ENCODE assay signal across 18 cellular contexts in genomic region chr19:42628411-42629135, GRCh38. TPM values are rescaled to one million over a fixed set of nuclear protein-coding genes. Genes with fewer than 3 reads are reported as not detected.
DNase-seq lines count a peak whose midpoint lies in the region; ATAC-seq and TF ChIP-seq lines count a peak whose summit lies in the region.
"Had no signal": no experiment of that assay in that cellular context is flagged by ENCODE, and none has a peak within 500 bp of the region (broad histone marks: within the 10 kb centered on the region; RNA-seq: fewer than 3 reads in every experiment).

No MANE protein-coding gene starts in this region.

- no peak for TF ChIP-seq POLR2A in lower leg skin (IDR thresholded peaks at IDR 0.05)

- no peak for TF ChIP-seq CTCF in GM20000 (IDR thresholded peaks at IDR 0.05; ENCODE audit: extremely low read depth, missing control alignments)
- TF ChIP-seq CTCF in lower leg skin (IDR thresholded peaks at IDR 0.05) = no peak

- peak overlapping the region; percentile 63 for H3K27ac Mint-ChIP-seq in activated T-cell treated with anti-CD3 and anti-CD28 coated beads, Interleukin-2, amount 50 U/mL, for 72 hours
- H3K27ac Mint-ChIP-seq: CD14-positive monocyte, immature natural killer cell, neural progenitor cell, progenitor cell of endocrine pancreas had no signal

- ATAC-seq in activated T-cell treated with anti-CD3 and anti-CD28 coated beads, Interleukin-2, amount 50 U/mL, for 72 hours (replicated peaks in 1 of 2) = peak; percentile 93 to 96
- ATAC-seq: mucosa of descending colon had no signal

- H3K36me3 Mint-ChIP-seq in activated T-cell treated with anti-CD3 and anti-CD28 coated beads, Interleukin-2, amount 50 U/mL, for 72 hours (ENCODE audit: insufficient read depth in 2 of 2) = no peaks in the 10 kb centered on the region
- H3K36me3 Mint-ChIP-seq: CD14-positive monocyte, immature natural killer cell, neural progenitor cell had no signal

- H3K4me1 Mint-ChIP-seq in activated T-cell treated with anti-CD3 and anti-CD28 coated beads, Interleukin-2, amount 50 U/mL, for 72 hours (ENCODE audit: low read depth) = peaks cover 30% of the 10 kb centered on the region
- H3K4me1 Mint-ChIP-seq: CD14-positive monocyte, immature natural killer cell, neural progenitor cell had no signal

- peaks cover 0 to 2% of the 10 kb centered on the region in 2 donors for H3K9me3 Mint-ChIP-seq in activated T-cell treated with anti-CD3 and anti-CD28 coated beads, Interleukin-2, amount 50 U/mL, for 72 hours
- H3K9me3 Mint-ChIP-seq: immature natural killer cell had no signal

- intact Hi-C loops in lower leg skin (cut with DNase I; ENCODE audit: low total_unique reads) = no loop called here

- H3K4me3 ChIP-seq in lower leg skin (ENCODE audit: low read depth, poor library complexity, severe bottlenecking) = no peak overlapping the region
- H3K4me3 ChIP-seq: mucosa of descending colon, neural progenitor cell had no signal

- DNase-seq in activated T-cell treated with anti-CD3 and anti-CD28 coated beads for 48 hours (ENCODE audit: low read depth) (peak; percentile 14), activated T-cell treated with anti-CD3 and anti-CD28 coated beads for 4 hours (no peak), GM20000 (ENCODE audit: low spot score) (peak; percentile 47), lower leg skin (ENCODE audit: low spot score in 2 of 2) (no peak), islet precursor cell (no peak)
- peak; percentile 45 to 50 for DNase-seq in activated T-cell treated with anti-CD3 and anti-CD28 coated beads, Interleukin-2, amount 50 U/mL, for 72 hours
- DNase-seq in stimulated activated CD4-positive, alpha-beta T cell treated with anti-CD3 and anti-CD28 coated beads, TNF-alpha, amount 100 ng/mL, for 48 hours (ENCODE audit: low read depth in 3 of 3) = peak in 2 of 3 donors; percentile 6 to 17
- DNase-seq in central memory CD4-positive, alpha-beta T cell = no peak
- DNase-seq: activated effector memory CD4-positive, alpha-beta T cell treated with anti-CD3 and anti-CD28 coated beads, Interleukin-2, amount 50 U/mL, for 16 hours; DMS 273 treated with DMSO at 0.1 percent for 48 hours; immature natural killer cell; Kasumi-1; mucosa of descending colon; NCI-H1105 treated with DMSO at 0.1 percent for 48 hours had no signal

- H3K4me3 Mint-ChIP-seq in activated T-cell treated with anti-CD3 and anti-CD28 coated beads, Interleukin-2, amount 50 U/mL, for 72 hours = peak overlapping the region; percentile 14 to 71
- H3K4me3 Mint-ChIP-seq: CD14-positive monocyte, immature natural killer cell, neural progenitor cell had no signal

- H3K27me3 Mint-ChIP-seq in activated T-cell treated with anti-CD3 and anti-CD28 coated beads, Interleukin-2, amount 50 U/mL, for 72 hours (ENCODE audit: low read depth) = peaks cover 34% of the 10 kb centered on the region
- H3K27me3 Mint-ChIP-seq: progenitor cell of endocrine pancreas had no signal

- 53 to 74% methylated on average over 2 of the region's 2 CpGs for WGBS in lower leg skin, 2 donors

RNA-seq across cellular contexts. Expression of gene CEACAM8, which starts 33.8 kb away (rescaled TPM):
- total RNA-seq in activated T-cell treated with anti-CD3 and anti-CD28 coated beads, Interleukin-2, amount 50 U/mL, for 72 hours = not detected
- total RNA-seq in lower leg skin = not detected
- total RNA-seq: NCI-H460, progenitor cell of endocrine pancreas had no signal

Comparison
In these comparisons a context has a peak if more than half of its experiments do, and no peak if none do; other contexts are left out.
1. DNase-seq: peak in activated T-cell treated with anti-CD3 and anti-CD28 coated beads for 48 hours (single experiment), GM20000 (single experiment), activated T-cell treated with anti-CD3 and anti-CD28 coated beads, Interleukin-2, amount 50 U/mL, for 72 hours (2 of 2) and stimulated activated CD4-positive, alpha-beta T cell treated with anti-CD3 and anti-CD28 coated beads, TNF-alpha, amount 100 ng/mL, for 48 hours (2 of 3); none in activated T-cell treated with anti-CD3 and anti-CD28 coated beads for 4 hours (single experiment), lower leg skin (0 of 2), islet precursor cell (single experiment) and central memory CD4-positive, alpha-beta T cell (single experiment).